8 cellular contexts compared by ENCODE assay signal in the genomic region with DNA sequence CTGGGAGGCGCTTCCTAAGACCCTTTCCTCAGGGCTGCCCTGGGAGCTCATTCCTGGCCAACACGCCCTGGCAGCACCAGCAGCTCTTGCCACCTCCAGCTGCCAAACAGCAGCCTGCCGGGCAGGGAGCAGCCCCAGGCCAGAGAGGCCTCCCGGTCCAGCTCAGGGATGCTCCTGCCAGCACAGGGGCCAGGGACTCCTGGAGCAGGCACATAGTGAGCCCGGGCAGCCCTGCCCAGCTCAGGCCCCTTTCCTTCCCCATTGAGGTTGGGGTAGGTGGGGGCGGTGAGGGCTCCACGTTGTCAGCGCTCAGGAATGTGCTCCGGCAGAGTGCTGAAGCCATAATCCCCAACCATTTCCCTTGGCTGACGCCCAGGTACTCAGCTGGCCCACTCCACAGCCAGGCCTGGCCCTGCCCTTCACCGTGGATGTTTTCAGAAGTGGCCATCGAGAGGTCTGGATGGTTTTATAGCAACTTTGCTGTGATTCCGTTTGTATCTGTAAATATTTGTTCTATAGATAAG. TPM values are rescaled to one million over a fixed set of nuclear protein-coding genes. Genes with fewer than 3 reads are reported as not detected.
DNase-seq lines count a peak whose midpoint lies in the region; ATAC-seq and TF ChIP-seq lines count a peak whose summit lies in the region.

No MANE protein-coding gene starts in this region.

- WGBS in gastroesophageal sphincter (ENCODE audit: low coverage in 1 of 2), 2 donors: 7 to 20% methylated on average over 2 of the region's 13 CpGs

- TF ChIP-seq EP300 in gastroesophageal sphincter (IDR thresholded peaks at IDR 0.05): no peak

- H3K4me1 ChIP-seq in SJCRH30 (peaks cover 26% of the 10 kb centered on the region), gastroesophageal sphincter (peaks cover 7 to 57% (median 41%) of the 10 kb centered on the region in 3 donors)

- H3K36me3 ChIP-seq in SJCRH30 (peaks cover 35% of the 10 kb centered on the region), gastroesophageal sphincter (peaks cover 0 to 86% of the 10 kb centered on the region in 2 donors)

- in situ Hi-C loops in G401 (cut with HindIII; ENCODE audit: low sequenced_read_pairs): no loop called here

- DNase-seq in G401 (ENCODE audit: low spot score) (peak; percentile 40), SJCRH30 (peak; percentile 95), retinal pigment epithelial cell (ENCODE audit: low read depth) (peak; percentile 89), NCI-H526 (lab: John Stamatoyannopoulos, UW) (no peak), GM10266 (ENCODE audit: extremely low spot score) (no peak)

- ATAC-seq in gastroesophageal sphincter (peak; percentile 96), HG03520 (IDR thresholded peaks at IDR 0.05; ENCODE audit: unreplicated experiment) (no peak), HG02610 (IDR thresholded peaks at IDR 0.05; ENCODE audit: unreplicated experiment) (no peak)

- no peak for TF ChIP-seq POLR2A in gastroesophageal sphincter (IDR thresholded peaks at IDR 0.05)

- H3K27ac ChIP-seq in SJCRH30: peak overlapping the region; percentile 53
- peak overlapping the region; percentile 53 to 98 (median 94) for H3K27ac ChIP-seq in gastroesophageal sphincter

- TF ChIP-seq CTCF in gastroesophageal sphincter (IDR thresholded peaks at IDR 0.05) (no peak), retinal pigment epithelial cell (conservative IDR thresholded peaks at IDR 0.05; ENCODE audit: low read depth, low read length) (no peak), GM10266 (IDR thresholded peaks at IDR 0.05; ENCODE audit: control insufficient read depth, insufficient read depth, low read depth, missing control alignments) (no peak)

- H3K9me3 ChIP-seq in SJCRH30 (replicated peaks): no peaks in the 10 kb centered on the region
- no peaks in the 10 kb centered on the region for H3K9me3 ChIP-seq in gastroesophageal sphincter

- H3K27me3 ChIP-seq in SJCRH30 (no peaks in the 10 kb centered on the region), gastroesophageal sphincter (no peaks in the 10 kb centered on the region)

- H3K4me3 ChIP-seq in SJCRH30 (no peak overlapping the region), gastroesophageal sphincter (no peak overlapping the region), retinal pigment epithelial cell (ENCODE audit: low read length) (no peak overlapping the region)

RNA-seq across cellular contexts. Expression of a gene that starts 7.6 kb away (rescaled TPM):
- 22.9 and 43.0 TPM in 2 replicates for total RNA-seq in G401 (2014; rRNA removed; shearing (Covaris generic))
- total RNA-seq in SJCRH30 (2014; rRNA removed; shearing (Covaris generic)): 17.3 and 24.4 TPM in 2 replicates
- total RNA-seq in gastroesophageal sphincter: 100 to 1,000 TPM in 1 of 4 donors, 10 to 100 TPM in 3; 68.8 to 218 (median 78.9) TPM

RNA-seq across cellular contexts. Expression of a gene that starts 10.2 kb away (rescaled TPM):
- total RNA-seq in G401 (2014; rRNA removed; shearing (Covaris generic)): 149 and 239 TPM in 2 replicates
- 236 and 258 TPM in 2 replicates for total RNA-seq in SJCRH30 (2014; rRNA removed; shearing (Covaris generic))
- total RNA-seq in gastroesophageal sphincter: 100 to 1,000 TPM; 169 to 194 (median 179) TPM

RNA-seq across cellular contexts. Expression of a gene that starts 32.9 kb away (rescaled TPM):
- not detected in 2 replicates for total RNA-seq in G401 (2014; rRNA removed; shearing (Covaris generic))
- 91.3 and 93.5 TPM in 2 replicates for total RNA-seq in SJCRH30 (2014; rRNA removed; shearing (Covaris generic))
- total RNA-seq in gastroesophageal sphincter: under 1 TPM in 2 of 4 donors, not detected in 2; 0.23 to 0.27 TPM

RNA-seq across cellular contexts. Expression of a gene that starts 37.7 kb away (rescaled TPM):
- not detected in 2 replicates for total RNA-seq in G401 (2014; rRNA removed; shearing (Covaris generic))
- not detected in 2 replicates for total RNA-seq in SJCRH30 (2014; rRNA removed; shearing (Covaris generic))
- 10 to 100 TPM in 3 of 4 donors, 1 to 10 TPM in 1; 4.2 to 32.4 (median 14.7) TPM for total RNA-seq in gastroesophageal sphincter

Comparison
In these comparisons a context has a peak if more than half of its experiments do, and no peak if none do; other contexts are left out.
1. DNase-seq: peak in G401 (single experiment), SJCRH30 (2 of 2) and retinal pigment epithelial cell (single experiment); none in NCI-H526 (0 of 2) and GM10266 (single experiment).
2. RNA of a gene that starts 32.9 kb away (total RNA-seq): 91.3 to 93.5 TPM in SJCRH30; 0.23 to 0.27 TPM in gastroesophageal sphincter and not detected in G401; every median in the first group is over 10 times any median in the second.